15 cellular contexts compared by ENCODE assay signal in genomic region chr21:17250651-17251294, GRCh38.
DNase-seq lines count a peak whose midpoint lies in the region; ATAC-seq lines count a peak whose summit lies in the region.
"Had no signal": no experiment of that assay in that cellular context is flagged by ENCODE, and none has a peak within 500 bp of the region (broad histone marks: within the 10 kb centered on the region; RNA-seq: fewer than 3 reads in every experiment).

No MANE protein-coding gene starts in this region.

- DNase-seq in DMS79 (lab: John Stamatoyannopoulos, UW) (peak; percentile 79), NCI-H1092 (lab: John Stamatoyannopoulos, UW) (peak; percentile 32), NCI-H2227 treated with DMSO at 0.1 percent for 48 hours (lab: John Stamatoyannopoulos, UW) (peak; percentile 27), brain pericyte (ENCODE audit: low read depth, low spot score) (peak; percentile 47), MV-4-11 (lab: John Stamatoyannopoulos, UW) (no peak), NCI-H526 treated with DMSO at 0.1 percent for 48 hours (lab: John Stamatoyannopoulos, UW) (no peak)
- DNase-seq in stimulated activated CD4-positive, alpha-beta T cell treated with anti-CD3 and anti-CD28 coated beads, Interleukin-2, amount 100 ng/mL, for 48 hours, result no peak
- DNase-seq: activated CD4-positive, CD25-positive, alpha-beta regulatory T cell treated with anti-CD3 and anti-CD28 coated beads, Interleukin-2, amount 50 U/mL, for 72 hours; activated effector memory CD4-positive, alpha-beta T cell treated with Interleukin-2 at 50 U/mL for 16 hours; Calu3; lower lobe of right lung; NCI-H1048; SIG-M5 had no signal

- no peak for ATAC-seq in HG02884 (IDR thresholded peaks at IDR 0.05; ENCODE audit: unreplicated experiment)
- ATAC-seq: gastroesophageal sphincter, lower lobe of right lung had no signal

Comparison
In these comparisons a context has a peak if more than half of its experiments do, and no peak if none do; other contexts are left out.
1. DNase-seq: peak in DMS79 (single experiment), NCI-H1092 (single experiment), NCI-H2227 treated with DMSO at 0.1 percent for 48 hours (single experiment) and brain pericyte (single experiment); none in MV-4-11 (single experiment), NCI-H526 treated with DMSO at 0.1 percent for 48 hours (single experiment) and stimulated activated CD4-positive, alpha-beta T cell treated with anti-CD3 and anti-CD28 coated beads, Interleukin-2, amount 100 ng/mL, for 48 hours (0 of 2).